In genomic region chr12:89156324-89156723, GRCh38 we compare ENCODE assay signal across 15 cellular contexts.
DNase-seq lines count a peak whose midpoint lies in the region; ATAC-seq and TF ChIP-seq lines count a peak whose summit lies in the region.
"Had no signal": no experiment of that assay in that cellular context is flagged by ENCODE, and none has a peak within 500 bp of the region (broad histone marks: within the 10 kb centered on the region; RNA-seq: fewer than 3 reads in every experiment).

No MANE protein-coding gene starts in this region.

- H3K27me3 Mint-ChIP-seq in activated CD4-positive, alpha-beta T cell treated with anti-CD3 and anti-CD28 coated beads for 36 hours: no peaks in the 10 kb centered on the region

- intact Hi-C loops in activated CD4-positive, alpha-beta T cell treated with anti-CD3 and anti-CD28 coated beads for 36 hours (cut with DNase I, micrococcal nuclease): no loop called here

- CTCF ChIA-PET in activated CD4-positive, alpha-beta T cell treated with anti-CD3 and anti-CD28 coated beads for 36 hours (lab: Charles Lee): interaction anchor here (0.8 to 1.6 kb wide), 6 partner anchors 9 to 191 kb away, joined by 3 to 5 read pairs (median 3); no protein-coding TSS in a partner anchor

- DNase-seq in activated CD4-positive, alpha-beta T cell treated with anti-CD3 and anti-CD28 coated beads for 36 hours: no peak
- no peak for DNase-seq in activated CD4-positive, alpha-beta T cell treated with anti-CD3 and anti-CD28 coated beads, Interleukin-2, amount 50 U/mL, for 48 hours
- peak; percentile 42 for DNase-seq in OCI-M1 (lab: John Stamatoyannopoulos, UW)
- DNase-seq in cardiac fibroblast (ENCODE audit: low read depth in 2 of 2): peak; percentile 40 to 70
- peak; percentile 39 for DNase-seq in pulmonary artery endothelial cell (ENCODE audit: low read depth, low spot score)
- no peak for DNase-seq in WERI-Rb-1
- DNase-seq: amniotic stem cell; islet precursor cell; naive thymus-derived CD8-positive, alpha-beta T cell; NCI-H2029; SW 1271; transverse colon had no signal

- H3K4me3 Mint-ChIP-seq in activated CD4-positive, alpha-beta T cell treated with anti-CD3 and anti-CD28 coated beads for 36 hours: no peak overlapping the region
- H3K4me3 Mint-ChIP-seq: naive thymus-derived CD8-positive, alpha-beta T cell had no signal

- no peak overlapping the region for H3K27ac ChIP-seq in WERI-Rb-1
- H3K27ac ChIP-seq: gastroesophageal sphincter, transverse colon had no signal

- no peaks in the 10 kb centered on the region for H3K36me3 Mint-ChIP-seq in activated CD4-positive, alpha-beta T cell treated with anti-CD3 and anti-CD28 coated beads for 36 hours (ENCODE audit: low read depth)
- H3K36me3 Mint-ChIP-seq: naive thymus-derived CD8-positive, alpha-beta T cell had no signal

- TF ChIP-seq CTCF in cardiac fibroblast (IDR thresholded peaks at IDR 0.05; ENCODE audit: low read depth, low read length) (no peak), WERI-Rb-1 (IDR thresholded peaks at IDR 0.05; ENCODE audit: low read depth, low read length) (no peak)

- H3K4me3 ChIP-seq in cardiac fibroblast (replicated peaks in 1 of 2; ENCODE audit: low read depth in 2 of 2, low read length in 2 of 2) (no peak overlapping the region), WERI-Rb-1 (ENCODE audit: low read depth, low read length) (no peak overlapping the region)
- H3K4me3 ChIP-seq: gastroesophageal sphincter, transverse colon had no signal

- no peaks in the 10 kb centered on the region for H3K9me3 ChIP-seq in WERI-Rb-1 (ENCODE audit: severe bottlenecking)
- H3K9me3 ChIP-seq: gastroesophageal sphincter, transverse colon had no signal

- H3K27ac Mint-ChIP-seq in activated CD4-positive, alpha-beta T cell treated with anti-CD3 and anti-CD28 coated beads for 36 hours: peak overlapping the region; percentile 69

- H3K4me1 Mint-ChIP-seq in activated CD4-positive, alpha-beta T cell treated with anti-CD3 and anti-CD28 coated beads for 36 hours: peaks cover 24% of the 10 kb centered on the region

- H3K9me3 Mint-ChIP-seq in activated CD4-positive, alpha-beta T cell treated with anti-CD3 and anti-CD28 coated beads for 36 hours (ENCODE audit: low read depth): peaks cover 6% of the 10 kb centered on the region

- H3K36me3 ChIP-seq in WERI-Rb-1: no peaks in the 10 kb centered on the region
- H3K36me3 ChIP-seq: gastroesophageal sphincter, transverse colon had no signal

- no peak for ATAC-seq in activated CD4-positive, alpha-beta T cell treated with anti-CD3 and anti-CD28 coated beads for 36 hours
- ATAC-seq in HG03457 (IDR thresholded peaks at IDR 0.05; ENCODE audit: unreplicated experiment): no peak
- ATAC-seq in GM19023 (IDR thresholded peaks at IDR 0.05; ENCODE audit: unreplicated experiment): no peak
- ATAC-seq: gastroesophageal sphincter; naive thymus-derived CD8-positive, alpha-beta T cell had no signal

- H3K27me3 ChIP-seq in WERI-Rb-1 (ENCODE audit: insufficient read depth, low read depth, severe bottlenecking): no peaks in the 10 kb centered on the region
- H3K27me3 ChIP-seq: gastroesophageal sphincter, transverse colon had no signal

- POLR2A ChIA-PET in activated CD4-positive, alpha-beta T cell treated with anti-CD3 and anti-CD28 coated beads for 36 hours (lab: Charles Lee): interaction anchor here (0.6 to 0.7 kb wide), 3 partner anchors 25 to 189 kb away, joined by 3 read pairs; no protein-coding TSS in a partner anchor

Comparison
In these comparisons a context has a peak if more than half of its experiments do, and no peak if none do; other contexts are left out.
1. DNase-seq: peak in OCI-M1 (single experiment), cardiac fibroblast (2 of 2) and pulmonary artery endothelial cell (single experiment); none in activated CD4-positive, alpha-beta T cell treated with anti-CD3 and anti-CD28 coated beads for 36 hours (single experiment), activated CD4-positive, alpha-beta T cell treated with anti-CD3 and anti-CD28 coated beads, Interleukin-2, amount 50 U/mL, for 48 hours (0 of 2) and WERI-Rb-1 (single experiment).